ENCODE assay signal across 18 cellular contexts in genomic region chr1:94528271-94528670, GRCh38. TPM values are rescaled to one million over a fixed set of nuclear protein-coding genes. Genes with fewer than 3 reads are reported as not detected.
DNase-seq lines count a peak whose midpoint lies in the region; ATAC-seq, FAIRE-seq and TF ChIP-seq lines count a peak whose summit lies in the region.
"Had no signal": no experiment of that assay in that cellular context is flagged by ENCODE, and none has a peak within 500 bp of the region (broad histone marks: within the 10 kb centered on the region; RNA-seq: fewer than 3 reads in every experiment).

No MANE protein-coding gene starts in this region.

- no peaks in the 10 kb centered on the region for H3K9me3 ChIP-seq in body of pancreas
- H3K9me3 ChIP-seq: adrenal gland, lower lobe of right lung, tibial artery had no signal

- peaks cover 0 to 12% of the 10 kb centered on the region in 2 donors for H3K36me3 ChIP-seq in body of pancreas (replicated peaks in 1 of 2; ENCODE audit: insufficient read depth in 1 of 2, low read depth in 2 of 2)

- no peak overlapping the region for H3K4me3 ChIP-seq in body of pancreas
- H3K4me3 ChIP-seq: adrenal gland, lower lobe of right lung, tibial artery had no signal

- intact Hi-C loops in body of pancreas (cut with DNase I): no loop called here

- H3K27me3 ChIP-seq in body of pancreas: no peaks in the 10 kb centered on the region
- H3K27me3 ChIP-seq: adrenal gland, tibial artery had no signal

- no peak for FAIRE-seq in GM19239 (lab: Jason Lieb, UNC)
- FAIRE-seq: G401.6 had no signal

- TF ChIP-seq POLR2A in body of pancreas (IDR thresholded peaks at IDR 0.05): no peak

- no peak for ATAC-seq in body of pancreas
- ATAC-seq in GM21723 (IDR thresholded peaks at IDR 0.05; ENCODE audit: unreplicated experiment): no peak

- H3K4me1 ChIP-seq in body of pancreas: peaks cover 15% of the 10 kb centered on the region

- no peak for TF ChIP-seq CTCF in body of pancreas (IDR thresholded peaks at IDR 0.05)

- DNase-seq in NCI-H1694 treated with DMSO at 0.1 percent for 48 hours (lab: John Stamatoyannopoulos, UW) (peak; percentile 8), NCI-H1694 (lab: John Stamatoyannopoulos, UW) (no peak), LoVo (ENCODE audit: low spot score) (peak; percentile 41), body of pancreas (no peak), putamen (ENCODE audit: low spot score) (peak; percentile 16), RPMI8226 (no peak), GM19239 (ENCODE audit: insufficient read length, low spot score) (no peak)
- DNase-seq: activated CD4-positive, alpha-beta T cell treated with anti-CD3 and anti-CD28 coated beads, Interleukin-2, amount 10 ng/mL, durations not matched to agents 24 days and 14 days; adrenal gland; cortex of kidney; lower lobe of right lung; nephron progenitor cell; stimulated activated CD4-positive, alpha-beta T cell treated with anti-CD3 and anti-CD28 coated beads, Interleukin-2, amount 100 ng/mL, for 48 hours; T-helper 2 cell; tibial artery had no signal

- peak overlapping the region in 3 of 4 donors; percentile 20 to 59 (median 58) for H3K27ac ChIP-seq in body of pancreas
- H3K27ac ChIP-seq: 22Rv1, adrenal gland, lower lobe of right lung, tibial artery had no signal

- 70 to 76% methylated on average over 1 of the region's 1 CpG for WGBS in body of pancreas, 2 donors

RNA-seq across cellular contexts. Expression of gene F3, which starts 13.3 kb away (rescaled TPM):
- total RNA-seq in body of pancreas: 10 to 100 TPM; 37.9 to 85.4 TPM

Comparison
In these comparisons a context has a peak if more than half of its experiments do, and no peak if none do; other contexts are left out.
1. DNase-seq: peak in NCI-H1694 treated with DMSO at 0.1 percent for 48 hours (single experiment), LoVo (single experiment) and putamen (single experiment); none in NCI-H1694 (single experiment), body of pancreas (0 of 4), RPMI8226 (single experiment) and GM19239 (single experiment).